ENCODE assay signal across 13 cellular contexts in the genomic region with DNA sequence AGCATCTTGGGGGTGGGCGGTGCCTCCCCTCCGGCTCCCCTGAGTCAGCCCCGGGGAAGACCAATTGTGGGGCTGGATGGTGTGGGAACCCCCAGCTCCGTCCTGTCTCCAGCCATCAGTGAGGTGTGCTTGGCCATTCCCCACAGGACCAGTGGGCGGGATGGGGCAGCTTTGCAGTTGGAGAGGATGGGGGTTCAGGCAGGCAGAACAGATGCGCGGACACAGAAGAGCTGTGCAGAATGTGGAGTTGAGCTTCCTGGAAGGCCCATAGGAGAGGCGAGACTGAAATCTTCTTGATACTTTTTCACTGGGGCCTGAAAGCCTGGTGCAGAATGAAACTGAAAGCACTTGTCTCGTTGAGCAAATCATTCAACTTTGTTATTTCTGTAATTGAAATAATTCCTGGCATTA. TPM values are rescaled to one million over a fixed set of nuclear protein-coding genes. Genes with fewer than 3 reads are reported as not detected.
DNase-seq lines count a peak whose midpoint lies in the region; ATAC-seq and TF ChIP-seq lines count a peak whose summit lies in the region.
"Had no signal": no experiment of that assay in that cellular context is flagged by ENCODE, and none has a peak within 500 bp of the region (broad histone marks: within the 10 kb centered on the region; RNA-seq: fewer than 3 reads in every experiment).

No MANE protein-coding gene starts in this region.

- peaks cover 69% of the 10 kb centered on the region for H3K4me1 ChIP-seq in left ventricle myocardium inferior

- no peaks in the 10 kb centered on the region for H3K27me3 ChIP-seq in left ventricle myocardium inferior (ENCODE audit: low read depth)

- intact Hi-C loops in left ventricle myocardium inferior (cut with micrococcal nuclease) (no loop called here), left cardiac atrium (cut with DNase I) (no loop called here)
- intact Hi-C loops in activated T-helper 2 cell treated with anti-CD3 and anti-CD28 coated beads, Interferon-gamma antibody, Interleukin-2, Interleukin-4, amounts not matched to agents 10 μg/mL and 5 μg/mL and 100 μg/mL, durations not matched to agents 14 hours and 24 hours and 36 hours (cut with micrococcal nuclease) = no loop called here

- DNase-seq in left ventricle myocardium inferior (no peak), left cardiac atrium (no peak), HPDE6-E6E7 (ENCODE audit: extremely low spot score) (no peak), superior temporal gyrus (ENCODE audit: extremely low spot score) (no peak), NCI-H1105 (lab: John Stamatoyannopoulos, UW) (no peak)
- no peak for DNase-seq in activated T-helper 2 cell treated with anti-CD3 and anti-CD28 coated beads, Interferon-gamma antibody, Interleukin-2, Interleukin-4, amounts not matched to agents 10 μg/mL and 5 μg/mL and 100 μg/mL, durations not matched to agents 14 hours and 24 hours and 36 hours (ENCODE audit: low spot score)
- DNase-seq: mesendoderm; PC-3; stimulated activated CD4-positive, alpha-beta T cell treated with anti-CD3 and anti-CD28 coated beads, Interleukin-2, amount 100 ng/mL, for 48 hours; stimulated activated naive CD8-positive, alpha-beta T cell treated with anti-CD3 and anti-CD28 coated beads, Interleukin-15, amount 100 ng/mL, for 72 hours had no signal

- no peaks in the 10 kb centered on the region for H3K9me3 ChIP-seq in left ventricle myocardium inferior (replicated peaks)

- peaks cover 45% of the 10 kb centered on the region for H3K4me1 Mint-ChIP-seq in activated T-helper 2 cell treated with anti-CD3 and anti-CD28 coated beads, Interferon-gamma antibody, Interleukin-2, Interleukin-4, amounts not matched to agents 10 μg/mL and 5 μg/mL and 100 μg/mL, durations not matched to agents 14 hours and 24 hours and 36 hours (ENCODE audit: low read depth)
- H3K4me1 Mint-ChIP-seq in stimulated activated memory B cell treated with anti-CD40 and anti-IgM and Interleukin-4, amounts not matched to agents 10 μg/mL and 1 μg/mL and 100 μg/mL, for 72 hours = peaks cover 73% of the 10 kb centered on the region

- no peak for TF ChIP-seq CTCF in left ventricle myocardium inferior (IDR thresholded peaks at IDR 0.05; ENCODE audit: borderline replicate concordance)

- peak overlapping the region; percentile 26 for H3K4me3 ChIP-seq in left ventricle myocardium inferior

- H3K36me3 Mint-ChIP-seq in activated T-helper 2 cell treated with anti-CD3 and anti-CD28 coated beads, Interferon-gamma antibody, Interleukin-2, Interleukin-4, amounts not matched to agents 10 μg/mL and 5 μg/mL and 100 μg/mL, durations not matched to agents 14 hours and 24 hours and 36 hours (ENCODE audit: low read depth) = peaks cover 11% of the 10 kb centered on the region
- peaks cover 42% of the 10 kb centered on the region for H3K36me3 Mint-ChIP-seq in stimulated activated memory B cell treated with anti-CD40 and anti-IgM and Interleukin-4, amounts not matched to agents 10 μg/mL and 1 μg/mL and 100 μg/mL, for 72 hours

- peak overlapping the region; percentile 44 for H3K27ac Mint-ChIP-seq in activated T-helper 2 cell treated with anti-CD3 and anti-CD28 coated beads, Interferon-gamma antibody, Interleukin-2, Interleukin-4, amounts not matched to agents 10 μg/mL and 5 μg/mL and 100 μg/mL, durations not matched to agents 14 hours and 24 hours and 36 hours
- peak overlapping the region; percentile 71 for H3K27ac Mint-ChIP-seq in stimulated activated memory B cell treated with anti-CD40 and anti-IgM and Interleukin-4, amounts not matched to agents 10 μg/mL and 1 μg/mL and 100 μg/mL, for 72 hours
- H3K27ac Mint-ChIP-seq: progenitor cell of endocrine pancreas; stimulated activated naive CD8-positive, alpha-beta T cell treated with anti-CD3 and anti-CD28 coated beads, Interleukin-15, amount 100 ng/mL, for 72 hours had no signal

- peak overlapping the region; percentile 28 for H3K4me3 Mint-ChIP-seq in activated T-helper 2 cell treated with anti-CD3 and anti-CD28 coated beads, Interferon-gamma antibody, Interleukin-2, Interleukin-4, amounts not matched to agents 10 μg/mL and 5 μg/mL and 100 μg/mL, durations not matched to agents 14 hours and 24 hours and 36 hours (ENCODE audit: low read depth)
- peak overlapping the region; percentile 65 for H3K4me3 Mint-ChIP-seq in stimulated activated memory B cell treated with anti-CD40 and anti-IgM and Interleukin-4, amounts not matched to agents 10 μg/mL and 1 μg/mL and 100 μg/mL, for 72 hours

- H3K9me3 Mint-ChIP-seq in activated T-helper 2 cell treated with anti-CD3 and anti-CD28 coated beads, Interferon-gamma antibody, Interleukin-2, Interleukin-4, amounts not matched to agents 10 μg/mL and 5 μg/mL and 100 μg/mL, durations not matched to agents 14 hours and 24 hours and 36 hours = no peaks in the 10 kb centered on the region
- H3K9me3 Mint-ChIP-seq in stimulated activated memory B cell treated with anti-CD40 and anti-IgM and Interleukin-4, amounts not matched to agents 10 μg/mL and 1 μg/mL and 100 μg/mL, for 72 hours = no peaks in the 10 kb centered on the region
- H3K9me3 Mint-ChIP-seq: stimulated activated naive CD8-positive, alpha-beta T cell treated with anti-CD3 and anti-CD28 coated beads, Interleukin-15, amount 100 ng/mL, for 72 hours had no signal

- H3K36me3 ChIP-seq in left ventricle myocardium inferior = peaks cover 6% of the 10 kb centered on the region

- H3K27me3 Mint-ChIP-seq in activated T-helper 2 cell treated with anti-CD3 and anti-CD28 coated beads, Interferon-gamma antibody, Interleukin-2, Interleukin-4, amounts not matched to agents 10 μg/mL and 5 μg/mL and 100 μg/mL, durations not matched to agents 14 hours and 24 hours and 36 hours (ENCODE audit: low read depth) = no peaks in the 10 kb centered on the region
- no peaks in the 10 kb centered on the region for H3K27me3 Mint-ChIP-seq in stimulated activated memory B cell treated with anti-CD40 and anti-IgM and Interleukin-4, amounts not matched to agents 10 μg/mL and 1 μg/mL and 100 μg/mL, for 72 hours

- H3K27ac ChIP-seq in left ventricle myocardium inferior (replicated peaks) = peak overlapping the region; percentile 79

- ATAC-seq in left cardiac atrium (no peak), GM21717 (IDR thresholded peaks at IDR 0.05; ENCODE audit: unreplicated experiment) (peak; percentile 40)
- ATAC-seq in stimulated activated memory B cell treated with anti-CD40 and anti-IgM and Interleukin-4, amounts not matched to agents 10 μg/mL and 1 μg/mL and 100 μg/mL, for 72 hours = peak; percentile 53
- ATAC-seq: PC-3; stimulated activated naive CD8-positive, alpha-beta T cell treated with anti-CD3 and anti-CD28 coated beads, Interleukin-15, amount 100 ng/mL, for 72 hours had no signal

RNA-seq across cellular contexts. Expression of a gene that starts 23.8 kb away (rescaled TPM):
- total RNA-seq in left ventricle myocardium inferior (155 TPM), left cardiac atrium (100 to 1,000 TPM in 1 of 2 donors, 10 to 100 TPM in 1; 95.5 to 113 TPM)
- 122 and 123 TPM in 2 replicates for total RNA-seq in activated T-helper 2 cell treated with anti-CD3 and anti-CD28 coated beads, Interferon-gamma antibody, Interleukin-2, Interleukin-4, amounts not matched to agents 10 μg/mL and 5 μg/mL and 100 μg/mL, durations not matched to agents 14 hours and 24 hours and 36 hours

Comparison
In these comparisons a context has a peak if more than half of its experiments do, and no peak if none do; other contexts are left out.
1. ATAC-seq: peak in GM21717 (single experiment) and stimulated activated memory B cell treated with anti-CD40 and anti-IgM and Interleukin-4, amounts not matched to agents 10 μg/mL and 1 μg/mL and 100 μg/mL, for 72 hours (single experiment); none in left cardiac atrium (0 of 2).